Comparison of ENCODE assay signal across 8 cellular contexts in genomic region chr6:33633084-33633461, GRCh38.
DNase-seq lines count a peak whose midpoint lies in the region; ATAC-seq and TF ChIP-seq lines count a peak whose summit lies in the region.

No MANE protein-coding gene starts in this region.

- peaks cover 56% of the 10 kb centered on the region for H3K27me3 Mint-ChIP-seq in nephron (ENCODE audit: low read depth)

- peak overlapping the region; percentile 92 for H3K4me2 ChIP-seq in BLaER1

- peaks cover 18% of the 10 kb centered on the region for H3K4me1 Mint-ChIP-seq in nephron

- no peaks in the 10 kb centered on the region for H3K9me3 Mint-ChIP-seq in nephron

- peaks cover 40% of the 10 kb centered on the region for H3K4me1 ChIP-seq in BLaER1

- TF ChIP-seq CTCF in HL-60 (IDR thresholded peaks at IDR 0.05; ENCODE audit: insufficient read depth, low read length) (no peak), choroid plexus epithelial cell (conservative IDR thresholded peaks at IDR 0.05; ENCODE audit: low read depth, low read length) (no peak), nephron (IDR thresholded peaks at IDR 0.05; ENCODE audit: unreplicated experiment in 3 of 3) (no peak)

- ATAC-seq in HG03378 (IDR thresholded peaks at IDR 0.05; ENCODE audit: unreplicated experiment): no peak

- H3K27ac ChIP-seq in BLaER1: peak overlapping the region; percentile 55; the same call in 1 of the 2 replicates
- H3K27ac ChIP-seq in HL-60 (replicated peaks): no peak overlapping the region

- H3K27me3 ChIP-seq in BLaER1 (peaks cover 6% of the 10 kb centered on the region; the same call in 1 of the 2 replicates), HL-60 (ENCODE audit: insufficient read depth, poor library complexity, severe bottlenecking) (peaks cover 26% of the 10 kb centered on the region)

- peaks cover 82% of the 10 kb centered on the region for H4K20me1 ChIP-seq in BLaER1

- no peaks in the 10 kb centered on the region for H3K36me3 Mint-ChIP-seq in nephron (ENCODE audit: low read depth)

- no peak for DNase-seq in HL-60 (ENCODE audit: low read depth in 1 of 2, low spot score in 1 of 2)
- DNase-seq in choroid plexus epithelial cell (ENCODE audit: low read depth): no peak
- DNase-seq in NCI-H2227 treated with DMSO at 0.1 percent for 48 hours (lab: John Stamatoyannopoulos, UW): no peak
- no peak for DNase-seq in DMS 273 (lab: John Stamatoyannopoulos, UW; ENCODE audit: unreplicated experiment)
- no peak for DNase-seq in NCI-H446 treated with DMSO at 0.1 percent for 48 hours (lab: John Stamatoyannopoulos, UW)

- peak overlapping the region; percentile 41; the same call in 1 of the 2 replicates for H3K9ac ChIP-seq in BLaER1

- peaks cover 6% of the 10 kb centered on the region; the same call in 1 of the 2 replicates for H3K36me3 ChIP-seq in BLaER1

- no peaks in the 10 kb centered on the region for H3K9me3 ChIP-seq in BLaER1

- H3K4me3 ChIP-seq in BLaER1: peak overlapping the region; percentile 65
- H3K4me3 ChIP-seq in HL-60 (replicated peaks; ENCODE audit: insufficient read depth, low read length): peak overlapping the region; percentile 36
- H3K4me3 ChIP-seq in choroid plexus epithelial cell (ENCODE audit: low read depth, low read length): peak overlapping the region; percentile 50

- no peak overlapping the region for H3K27ac Mint-ChIP-seq in nephron

- H3K4me3 Mint-ChIP-seq in nephron: peak overlapping the region; percentile 66 to 82 (median 71)
